Comparison of ENCODE assay signal across 17 cellular contexts in the genomic region with DNA sequence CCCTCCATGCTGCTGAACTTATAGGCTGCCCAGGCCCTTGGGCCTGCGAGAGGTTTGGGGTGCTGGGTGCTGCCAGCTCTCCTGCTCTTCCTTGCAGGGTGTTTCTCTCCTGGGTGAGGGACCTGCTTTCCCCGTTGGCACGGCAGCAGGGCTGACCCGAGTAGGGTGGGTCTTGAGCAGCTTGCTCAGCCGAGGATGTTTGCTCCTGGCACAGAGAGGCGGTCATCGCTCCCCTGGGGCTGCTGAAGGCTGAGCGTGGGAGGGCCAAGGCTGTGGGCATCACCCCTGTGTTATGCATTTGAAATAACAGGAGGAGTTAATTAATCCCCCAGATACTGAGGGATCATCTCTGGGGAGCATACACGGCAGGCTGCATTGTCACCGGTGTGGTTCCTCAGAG. TPM values are rescaled to one million over a fixed set of nuclear protein-coding genes. Genes with fewer than 3 reads are reported as not detected.
A peak's percentile ranks its signal among the peaks of the same experiment; 100 is the strongest.
DNase-seq lines count a peak whose midpoint lies in the region; ATAC-seq, FAIRE-seq and TF ChIP-seq lines count a peak whose summit lies in the region.
"Had no signal": no experiment of that assay in that cellular context is flagged by ENCODE, and none has a peak within 500 bp of the region (broad histone marks: within the 10 kb centered on the region; RNA-seq: fewer than 3 reads in every experiment).

No MANE protein-coding gene starts in this region.

- no peak for FAIRE-seq in A549 (lab: Jason Lieb, UNC)
- FAIRE-seq: GM12892 had no signal

- H3K4me1 ChIP-seq in A549 (peaks cover 75% of the 10 kb centered on the region), HEK293 (ENCODE audit: control insufficient read depth, insufficient read depth, low read length) (peaks cover 10% of the 10 kb centered on the region)

- CTCF ChIA-PET in A549 (lab: Yijun Ruan, JAX) (interaction anchor here (1.1 to 5.0 kb wide), 5 partner anchors 22 to 295 kb away, joined by 3 to 39 read pairs (median 7); no protein-coding TSS in a partner anchor), HEK293 (lab: Yijun Ruan, JAX) (no interaction called here)
- CTCF ChIA-PET in activated CD4-positive, alpha-beta T cell treated with anti-CD3 and anti-CD28 coated beads for 36 hours (lab: Charles Lee) = no interaction called here

- H3K9me3 ChIP-seq in A549 (no peaks in the 10 kb centered on the region), HEK293 (ENCODE audit: control insufficient read depth, insufficient read depth, low read depth, low read length) (no peaks in the 10 kb centered on the region)

- H3K4me2 ChIP-seq in A549 = peak overlapping the region; percentile 5; the same call in 1 of the 3 replicates

- peaks cover 38% of the 10 kb centered on the region for H3K4me1 Mint-ChIP-seq in glutamatergic neuron (ENCODE audit: low read depth, unreplicated experiment)
- H3K4me1 Mint-ChIP-seq in activated CD4-positive, alpha-beta T cell treated with anti-CD3 and anti-CD28 coated beads for 36 hours = peaks cover 5% of the 10 kb centered on the region

- H3K36me3 ChIP-seq in HEK293 (ENCODE audit: control insufficient read depth in 2 of 2, insufficient read depth in 1 of 2, low read length in 2 of 2) = peaks cover 38 to 76% of the 10 kb centered on the region in 2 experiments

- no peak overlapping the region for H3K4me3 ChIP-seq in A549
- no peak overlapping the region for H3K4me3 ChIP-seq in HEK293 (ENCODE audit: low read depth, low read length)

- 73% methylated on average over 10 of the region's 10 CpGs for WGBS in A549 (ENCODE audit: missing lambda C conversion rate)

- POLR2A ChIA-PET in A549 (lab: Yijun Ruan, JAX) (interaction anchor here (0.5 kb wide), 1 partner anchor 333 kb away, joined by 3 read pairs; no protein-coding TSS in a partner anchor), HEK293 (lab: Yijun Ruan, JAX) (no interaction called here)
- POLR2A ChIA-PET in activated CD4-positive, alpha-beta T cell treated with anti-CD3 and anti-CD28 coated beads for 36 hours (lab: Charles Lee) = no interaction called here

- peaks cover 12% of the 10 kb centered on the region for H3K9me3 Mint-ChIP-seq in glutamatergic neuron (ENCODE audit: unreplicated experiment)
- no peaks in the 10 kb centered on the region for H3K9me3 Mint-ChIP-seq in activated CD4-positive, alpha-beta T cell treated with anti-CD3 and anti-CD28 coated beads for 36 hours (ENCODE audit: low read depth)
- H3K9me3 Mint-ChIP-seq: CD14-positive monocyte; CD8-positive, alpha-beta T cell; IgD-negative memory B cell had no signal

- TF ChIP-seq POLR2A in A549 (IDR thresholded peaks at IDR 0.05; ENCODE audit: low read length) = no peak

- H3K27ac ChIP-seq in A549 = peak overlapping the region in 1 of 2 experiments; percentile 90; a peak in 3 of 6 replicates
- H3K27ac ChIP-seq in HEK293 (ENCODE audit: extremely low read depth, low read depth, low read length) = no peak overlapping the region

- TF ChIP-seq RAD21 in A549 (conservative IDR thresholded peaks at IDR 0.05 in 1 of 2, IDR thresholded peaks at IDR 0.05 in 1 of 2) = no peak

- H3K4me3 Mint-ChIP-seq in glutamatergic neuron (ENCODE audit: unreplicated experiment) = peak overlapping the region; percentile 30
- no peak overlapping the region for H3K4me3 Mint-ChIP-seq in activated CD4-positive, alpha-beta T cell treated with anti-CD3 and anti-CD28 coated beads for 36 hours
- H3K4me3 Mint-ChIP-seq: B cell; CD14-positive monocyte; CD8-positive, alpha-beta T cell had no signal

- intact Hi-C loops in activated CD4-positive, alpha-beta T cell treated with anti-CD3 and anti-CD28 coated beads for 36 hours (cut with DNase I, micrococcal nuclease) = no loop called here

- no peak for ATAC-seq in A549
- ATAC-seq in activated CD4-positive, alpha-beta T cell treated with anti-CD3 and anti-CD28 coated beads for 36 hours = no peak
- ATAC-seq: CD8-positive, alpha-beta T cell had no signal

- H3K27me3 Mint-ChIP-seq in glutamatergic neuron (ENCODE audit: unreplicated experiment) = peaks cover 17% of the 10 kb centered on the region
- peaks cover 9% of the 10 kb centered on the region for H3K27me3 Mint-ChIP-seq in activated CD4-positive, alpha-beta T cell treated with anti-CD3 and anti-CD28 coated beads for 36 hours
- H3K27me3 Mint-ChIP-seq: B cell had no signal

- 0 out of 5 replicates have a peak, but pooled peaks of 1 of the 2 experiments have one; percentile 21 for TF ChIP-seq EP300 in A549 (IDR thresholded peaks at IDR 0.05)

- DNase-seq in A549 (ENCODE audit: low read depth in 1 of 2, low spot score in 1 of 2) (no peak), amniotic epithelial cell (ENCODE audit: low read depth) (peak; percentile 60), glutamatergic neuron (no peak), D341Med (ENCODE audit: low spot score) (no peak)
- DNase-seq in activated T-cell treated with anti-CD3 and anti-CD28 coated beads, Interleukin-2, amount 50 U/mL, for 1 hour = no peak
- DNase-seq in activated CD4-positive, alpha-beta T cell treated with anti-CD3 and anti-CD28 coated beads for 36 hours = no peak
- no peak for DNase-seq in activated effector memory CD4-positive, alpha-beta T cell treated with Interleukin-2 at 50 U/mL for 16 hours
- DNase-seq: CD8-positive, alpha-beta T cell; COR-L47; DND-41; GDM1; HCEC 1CT had no signal

- no peak for TF ChIP-seq CTCF in A549 (IDR thresholded peaks at IDR 0.05)
- no peak for TF ChIP-seq CTCF in HEK293 (tag by site-specific recombination; IDR thresholded peaks at IDR 0.05)
- TF ChIP-seq CTCF in glutamatergic neuron (IDR thresholded peaks at IDR 0.05; ENCODE audit: partially characterized antibody, unreplicated experiment) = no peak

- no peak overlapping the region for H3K27ac Mint-ChIP-seq in glutamatergic neuron (ENCODE audit: unreplicated experiment)
- H3K27ac Mint-ChIP-seq in activated CD4-positive, alpha-beta T cell treated with anti-CD3 and anti-CD28 coated beads for 36 hours = no peak overlapping the region
- H3K27ac Mint-ChIP-seq: B cell; CD8-positive, alpha-beta T cell; IgD-negative memory B cell had no signal

- H3K36me3 Mint-ChIP-seq in glutamatergic neuron (ENCODE audit: unreplicated experiment) = peaks cover 5% of the 10 kb centered on the region
- H3K36me3 Mint-ChIP-seq in activated CD4-positive, alpha-beta T cell treated with anti-CD3 and anti-CD28 coated beads for 36 hours (ENCODE audit: low read depth) = no peaks in the 10 kb centered on the region
- H3K36me3 Mint-ChIP-seq: CD8-positive, alpha-beta T cell; IgD-negative memory B cell had no signal

TF ChIP-seq in A549, 52 proteins besides CTCF, POLR2A, EP300 and RAD21 (continues in another document):
- TF ChIP-seq ATOH8 (CRISPR knock-in tag; IDR thresholded peaks at IDR 0.05; ENCODE audit: low read depth) = no peak
- TF ChIP-seq FOXS1 (CRISPR knock-in tag; IDR thresholded peaks at IDR 0.05) = no peak
- TF ChIP-seq ESRRA (IDR thresholded peaks at IDR 0.05; ENCODE audit: borderline replicate concordance, low read length) = no peak
- TF ChIP-seq PHF8 (IDR thresholded peaks at IDR 0.05; ENCODE audit: borderline replicate concordance, low read depth) = no peak
- TF ChIP-seq CEBPB (IDR thresholded peaks at IDR 0.05) = no peak

TF ChIP-seq in HEK293, 187 proteins besides CTCF, POLR2A, EP300 and RAD21:
- no peak for TF ChIP-seq ZNF2 (tag by site-specific recombination; IDR thresholded peaks at IDR 0.05)
- TF ChIP-seq ZNF555 (tag by site-specific recombination; conservative IDR thresholded peaks at IDR 0.05) = no peak
- no peak for TF ChIP-seq ZNF138 (tag by site-specific recombination; IDR thresholded peaks at IDR 0.05; ENCODE audit: borderline replicate concordance)
- TF ChIP-seq ZNF416 (tag by site-specific recombination; IDR thresholded peaks at IDR 0.05) = no peak
- no peak for TF ChIP-seq ZNF791 (tag by site-specific recombination; IDR thresholded peaks at IDR 0.05)
- peak; percentile 49 for TF ChIP-seq ZFHX2 (tag by site-specific recombination; conservative IDR thresholded peaks at IDR 0.05)
- peak; percentile 50 for TF ChIP-seq EGR2 (tag by site-specific recombination; IDR thresholded peaks at IDR 0.05; ENCODE audit: low read depth)
- TF ChIP-seq, protein P1, sequence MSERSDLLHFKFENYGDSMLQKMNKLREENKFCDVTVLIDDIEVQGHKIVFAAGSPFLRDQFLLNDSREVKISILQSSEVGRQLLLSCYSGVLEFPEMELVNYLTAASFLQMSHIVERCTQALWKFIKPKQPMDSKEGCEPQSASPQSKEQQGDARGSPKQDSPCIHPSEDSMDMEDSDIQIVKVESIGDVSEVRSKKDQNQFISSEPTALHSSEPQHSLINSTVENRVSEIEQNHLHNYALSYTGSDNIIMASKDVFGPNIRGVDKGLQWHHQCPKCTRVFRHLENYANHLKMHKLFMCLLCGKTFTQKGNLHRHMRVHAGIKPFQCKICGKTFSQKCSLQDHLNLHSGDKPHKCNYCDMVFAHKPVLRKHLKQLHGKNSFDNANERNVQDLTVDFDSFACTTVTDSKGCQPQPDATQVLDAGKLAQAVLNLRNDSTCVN (tag by site-specific recombination; optimal IDR thresholded peaks at IDR 0.05) = no peak
- TF ChIP-seq ZNF629 (tag by site-specific recombination; IDR thresholded peaks at IDR 0.05) = no peak
- TF ChIP-seq ZNF202 (tag by site-specific recombination; IDR thresholded peaks at IDR 0.05; ENCODE audit: borderline replicate concordance) = no peak
- no peak for TF ChIP-seq ZNF580 (tag by site-specific recombination; IDR thresholded peaks at IDR 0.05)
- TF ChIP-seq FEZF1 (tag by site-specific recombination; IDR thresholded peaks at IDR 0.05) = no peak

RNA-seq across cellular contexts. Expression of gene KCTD15, which starts 5.3 kb away (rescaled TPM):
- polyA plus RNA-seq in A549 (2011; rRNA removed) (54.0 and 55.7 TPM in 2 replicates), A549 (2017; fragmentation: RNase III; extraction: RNeasy Plus Mini Kit Qiagen cat#74134 plus additional on column Dnase treatment) (53.4 to 56.5 TPM (median 55.7 TPM) in 3 replicates)
- 122 and 161 TPM in 2 replicates for polyA plus RNA-seq in A549 (2012; cell fraction: cytosol; rRNA removed)
- 266 and 321 TPM in 2 replicates for polyA plus RNA-seq in A549 (2012; cell fraction: nucleus; rRNA removed)
- 48.2 and 48.5 TPM in 2 replicates for polyA minus RNA-seq in A549 (2011; rRNA and poly(A)+ RNA removed)
- 53.4 TPM for total RNA-seq in glutamatergic neuron (ENCODE audit: unreplicated experiment)
- 1 to 10 TPM; 8.7 to 9.6 TPM for total RNA-seq in activated CD4-positive, alpha-beta T cell treated with anti-CD3 and anti-CD28 coated beads for 36 hours
- polyA plus RNA-seq: IgD-negative memory B cell had no signal
